38 cellular contexts compared by ENCODE assay signal in the genomic region with DNA sequence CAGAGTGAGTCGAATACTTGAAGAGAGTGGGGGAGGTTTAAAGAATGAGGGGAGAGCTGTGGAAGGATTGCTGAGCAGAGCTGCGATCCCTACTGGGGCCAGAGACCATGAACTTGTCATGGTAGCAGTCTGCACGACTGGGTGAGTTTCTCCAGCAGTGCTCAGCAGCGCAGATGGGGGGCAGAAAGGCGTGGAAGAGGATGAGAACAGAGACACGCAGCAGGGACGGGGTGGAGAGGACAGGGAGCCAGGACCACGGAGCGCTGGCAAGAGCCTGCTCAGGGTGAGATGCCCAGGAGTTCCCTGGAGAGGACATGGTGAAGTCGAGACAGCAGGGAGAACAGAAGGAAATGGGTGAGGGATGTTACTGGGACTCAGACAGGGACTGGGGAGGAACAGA. TPM values are rescaled to one million over a fixed set of nuclear protein-coding genes. Genes with fewer than 3 reads are reported as not detected.
"Had no signal": no experiment of that assay in that cellular context is flagged by ENCODE, and none has a peak within 500 bp of the region (broad histone marks: within the 10 kb centered on the region; RNA-seq: fewer than 3 reads in every experiment).

No MANE protein-coding gene starts in this region.

- ATAC-seq: activated CD8-positive, alpha-beta memory T cell treated with anti-CD3 and anti-CD28 coated beads, Interleukin-2, amount 10 ng/mL, durations not matched to agents 7 days and 5 days; PC-3; Right ventricle myocardium inferior had no signal

- H3K36me3 Mint-ChIP-seq: activated CD8-positive, alpha-beta memory T cell treated with anti-CD3 and anti-CD28 coated beads, Interleukin-2, amount 10 ng/mL, durations not matched to agents 7 days and 5 days; activated naive CD8-positive, alpha-beta T cell treated with anti-CD3 and anti-CD28 coated beads for 36 hours had no signal

- H3K36me3 ChIP-seq: brain microvascular endothelial cell, Peyer's patch had no signal

- H3K4me3 ChIP-seq: Peyer's patch had no signal

- H3K27me3 ChIP-seq: Peyer's patch had no signal

- H3K27ac ChIP-seq: brain microvascular endothelial cell, KMS-11, Peyer's patch, VCaP had no signal

- H3K9ac ChIP-seq: KMS-11 had no signal

- H3K4me2 ChIP-seq: KMS-11 had no signal

- H3K27ac Mint-ChIP-seq: activated B cell treated with CpG ODN at 0.5 μM for 24 hours; activated CD4-positive, alpha-beta memory T cell treated with anti-CD3 and anti-CD28 coated beads, Interleukin-2, amount 10 ng/mL, durations not matched to agents 7 days and 5 days; activated CD8-positive, alpha-beta memory T cell treated with anti-CD3 and anti-CD28 coated beads, Interleukin-2, amount 10 ng/mL, durations not matched to agents 7 days and 5 days; activated naive CD8-positive, alpha-beta T cell treated with anti-CD3 and anti-CD28 coated beads for 36 hours had no signal

- H3K9me3 Mint-ChIP-seq: activated B cell treated with CpG ODN at 0.5 μM for 24 hours; activated CD4-positive, alpha-beta memory T cell treated with anti-CD3 and anti-CD28 coated beads, Interleukin-2, amount 10 ng/mL, durations not matched to agents 7 days and 5 days; activated naive CD8-positive, alpha-beta T cell treated with anti-CD3 and anti-CD28 coated beads for 36 hours; central memory CD8-positive, alpha-beta T cell had no signal

- H3K4me3 Mint-ChIP-seq: activated B cell treated with CpG ODN at 0.5 μM for 24 hours; activated CD4-positive, alpha-beta memory T cell treated with anti-CD3 and anti-CD28 coated beads, Interleukin-2, amount 10 ng/mL, durations not matched to agents 7 days and 5 days; activated CD8-positive, alpha-beta memory T cell treated with anti-CD3 and anti-CD28 coated beads, Interleukin-2, amount 10 ng/mL, durations not matched to agents 7 days and 5 days; activated naive CD8-positive, alpha-beta T cell treated with anti-CD3 and anti-CD28 coated beads for 36 hours; central memory CD8-positive, alpha-beta T cell had no signal

- DNase-seq: activated B cell treated with CpG ODN at 0.5 μM for 24 hours; activated CD4-positive, alpha-beta memory T cell treated with anti-CD3 and anti-CD28 coated beads, Interleukin-2, amount 10 ng/mL, durations not matched to agents 7 days and 5 days; activated CD4-positive, alpha-beta T cell treated with anti-CD3 and anti-CD28 coated beads for 4 hours; activated CD4-positive, alpha-beta T cell treated with anti-CD3 and anti-CD28 coated beads, Interleukin-2, amount 50 U/mL, for 1 hour; activated CD8-positive, alpha-beta memory T cell treated with anti-CD3 and anti-CD28 coated beads for 24 hours; activated CD8-positive, alpha-beta memory T cell treated with anti-CD3 and anti-CD28 coated beads, Interleukin-2, amount 10 ng/mL, durations not matched to agents 7 days and 5 days; activated CD8-positive, alpha-beta memory T cell treated with anti-CD3 and anti-CD28 coated beads, Interleukin-2, amount 50 U/mL, for 48 hours; activated effector memory CD4-positive, alpha-beta T cell treated with anti-CD3 and anti-CD28 coated beads, Interleukin-2, amount 50 U/mL, for 16 hours; activated naive CD4-positive, alpha-beta T cell; activated naive CD4-positive, alpha-beta T cell treated with anti-CD3 and anti-CD28 coated beads, Interleukin-2, amount 50 U/mL, for 16 hours; activated naive CD8-positive, alpha-beta T cell treated with anti-CD3 and anti-CD28 coated beads for 36 hours; activated T-cell treated with anti-CD3 and anti-CD28 coated beads, Interleukin-2, amount 50 U/mL, for 48 hours; amniotic stem cell; brain microvascular endothelial cell; NCI-H1092 treated with DMSO at 0.1 percent for 48 hours; NCI-H1417; NCI-H187 treated with DMSO at 0.1 percent for 48 hours; NCI-H2081 treated with DMSO at 0.1 percent for 48 hours; NCI-H226; NCI-H446 treated with DMSO at 0.1 percent for 48 hours; NCI-H524; NCI-H748 treated with DMSO at 0.1 percent for 48 hours; NK-92 treated with Interleukin-12 subunit alpha and Interleukin-12 subunit beta, amount 100 ng/mL, for 24 hours; PC-3; RPMI8226; SIG-M5; SW 1271; T-helper 1 cell; T-helper 2 cell; T-helper 9 cell had no signal

- H3K9me3 ChIP-seq: Peyer's patch had no signal

- H3K4me1 Mint-ChIP-seq: activated naive CD8-positive, alpha-beta T cell treated with anti-CD3 and anti-CD28 coated beads for 36 hours had no signal

RNA-seq across cellular contexts. Expression of a gene that starts 2.1 kb away (rescaled TPM):
- total RNA-seq: activated B cell treated with CpG ODN at 0.5 μM for 24 hours; activated CD4-positive, alpha-beta memory T cell treated with anti-CD3 and anti-CD28 coated beads, Interleukin-2, amount 10 ng/mL, durations not matched to agents 7 days and 5 days; activated CD8-positive, alpha-beta memory T cell treated with anti-CD3 and anti-CD28 coated beads, Interleukin-2, amount 10 ng/mL, durations not matched to agents 7 days and 5 days; activated naive CD8-positive, alpha-beta T cell treated with anti-CD3 and anti-CD28 coated beads for 36 hours; LHCN-M2; PC-3; Peyer's patch; Right ventricle myocardium inferior had no signal
- polyA plus RNA-seq: aorta had no signal

RNA-seq across cellular contexts. Expression of a gene that starts 9.0 kb away (rescaled TPM):
- total RNA-seq: activated B cell treated with CpG ODN at 0.5 μM for 24 hours; activated CD4-positive, alpha-beta memory T cell treated with anti-CD3 and anti-CD28 coated beads, Interleukin-2, amount 10 ng/mL, durations not matched to agents 7 days and 5 days; activated CD8-positive, alpha-beta memory T cell treated with anti-CD3 and anti-CD28 coated beads, Interleukin-2, amount 10 ng/mL, durations not matched to agents 7 days and 5 days; activated naive CD8-positive, alpha-beta T cell treated with anti-CD3 and anti-CD28 coated beads for 36 hours; PC-3; Peyer's patch; SK-MEL-5 had no signal

RNA-seq across cellular contexts. Expression of a gene that starts 20.1 kb away (rescaled TPM):
- total RNA-seq: activated B cell treated with CpG ODN at 0.5 μM for 24 hours; activated CD4-positive, alpha-beta memory T cell treated with anti-CD3 and anti-CD28 coated beads, Interleukin-2, amount 10 ng/mL, durations not matched to agents 7 days and 5 days; activated CD8-positive, alpha-beta memory T cell treated with anti-CD3 and anti-CD28 coated beads, Interleukin-2, amount 10 ng/mL, durations not matched to agents 7 days and 5 days; activated naive CD8-positive, alpha-beta T cell treated with anti-CD3 and anti-CD28 coated beads for 36 hours; LHCN-M2; PC-3; Peyer's patch; Right ventricle myocardium inferior; SK-MEL-5 had no signal
- polyA plus RNA-seq: aorta had no signal
